ENCODE assay signal across 13 cellular contexts in the genomic region with DNA sequence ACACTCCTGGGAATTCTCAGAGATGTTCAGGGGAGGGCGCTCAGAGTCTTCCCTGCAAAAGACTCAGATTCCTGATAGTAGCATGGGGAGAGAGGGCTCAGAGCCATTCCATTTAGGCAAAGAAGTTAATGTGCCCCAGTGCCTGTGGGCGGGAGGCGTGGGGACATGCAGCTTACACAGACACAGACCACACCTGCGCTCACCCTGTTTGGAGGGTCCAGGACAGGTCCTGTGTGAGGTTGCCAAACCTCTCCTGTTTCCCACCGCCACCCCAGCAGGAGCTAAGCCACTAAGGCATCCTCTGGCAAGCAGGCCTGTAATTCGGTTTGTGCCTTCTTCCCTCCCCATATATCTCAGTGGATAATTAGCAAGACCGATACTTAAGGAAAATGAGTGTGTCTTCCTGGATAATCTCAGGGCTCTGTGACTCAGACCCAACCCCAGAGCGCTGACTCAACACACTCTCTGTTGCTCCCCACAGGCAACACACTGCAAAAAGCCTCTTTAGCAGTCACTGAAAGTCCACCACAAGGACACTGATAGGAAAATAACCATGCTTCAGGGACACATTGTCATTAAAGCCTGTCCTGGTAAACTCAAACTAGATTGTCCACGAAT.
A peak's percentile ranks its signal among the peaks of the same experiment; 100 is the strongest.
DNase-seq lines count a peak whose midpoint lies in the region; ATAC-seq, FAIRE-seq and TF ChIP-seq lines count a peak whose summit lies in the region.
"Had no signal": no experiment of that assay in that cellular context is flagged by ENCODE, and none has a peak within 500 bp of the region (broad histone marks: within the 10 kb centered on the region; RNA-seq: fewer than 3 reads in every experiment).

No MANE protein-coding gene starts in this region.

- in situ Hi-C loops in Panc1 (cut with HindIII; ENCODE audit: low pct_unique_long_range_greater_than_20kb, low sequenced_read_pairs), result no loop called here

- no peak overlapping the region for H2BK120ac ChIP-seq in H1 (replicated peaks; ENCODE audit: low read depth, low read length)

- ATAC-seq in Panc1, result 0 out of 2 replicates have a peak, but pooled peaks have one; percentile 35
- ATAC-seq: HepG2 had no signal

- no peak overlapping the region for H3K23ac ChIP-seq in H1 (ENCODE audit: insufficient read length)

- H3K4ac ChIP-seq in H1 (replicated peaks; ENCODE audit: insufficient read length, low read depth, low read length), result no peak overlapping the region

- TF ChIP-seq RAD21 in H1 (IDR thresholded peaks at IDR 0.05 in 1 of 2, conservative IDR thresholded peaks at IDR 0.05 in 1 of 2; ENCODE audit: low read depth in 2 of 2, low read length in 2 of 2), result peak; percentile 23 to 24; a peak in 3 of 4 replicates

- H3K23me2 ChIP-seq in H1 (ENCODE audit: low read depth, low read length), result no peaks in the 10 kb centered on the region

- H3K36me3 ChIP-seq in Panc1 (ENCODE audit: control insufficient read depth, insufficient read depth, low read length) (no peaks in the 10 kb centered on the region), H1 (ENCODE audit: control insufficient read depth in 2 of 4, insufficient read depth in 4 of 4, low read length in 3 of 4) (no peaks in the 10 kb centered on the region)

- no peak for TF ChIP-seq EP300 in H1 (IDR thresholded peaks at IDR 0.05; ENCODE audit: borderline replicate concordance in 1 of 2, low read depth in 2 of 2, low read length in 2 of 2)

- DNase-seq in EL (peak; percentile 69), Panc1 (ENCODE audit: low read depth, low spot score) (no peak), H1 (ENCODE audit: low read depth in 1 of 2, low spot score in 2 of 2) (no peak), myocyte (ENCODE audit: low read depth) (peak; percentile 35), germinal center (ENCODE audit: low spot score) (no peak), GM12892 (ENCODE audit: insufficient read length) (no peak), iPS-NIHi7 (ENCODE audit: extremely low spot score) (no peak)
- no peak for DNase-seq in activated T-helper 2 cell treated with anti-CD3 and anti-CD28 coated beads, Interferon-gamma antibody, Interleukin-2, Interleukin-4, amounts not matched to agents 10 μg/mL and 5 μg/mL and 100 μg/mL, durations not matched to agents 14 hours and 24 hours and 36 hours (ENCODE audit: low spot score)
- DNase-seq: activated CD8-positive, alpha-beta memory T cell treated with anti-CD3 and anti-CD28 coated beads, Interleukin-2, amount 50 U/mL, for 48 hours; C1 segment of cervical spinal cord; natural killer cell; NCI-H187 had no signal

- H4K91ac ChIP-seq in H1 (replicated peaks; ENCODE audit: insufficient read length, low read length), result peak overlapping the region; percentile 31

- H3K4me1 ChIP-seq in Panc1 (ENCODE audit: control insufficient read depth, insufficient read depth, low read length), result no peaks in the 10 kb centered on the region
- peaks cover 0 to 8% (median 0%) of the 10 kb centered on the region in 4 experiments; a peak in 2 of 7 replicates for H3K4me1 ChIP-seq in H1 (replicated peaks in 1 of 4; ENCODE audit: control insufficient read depth in 3 of 4, insufficient read depth in 4 of 4, low read length in 3 of 4)

- H3K14ac ChIP-seq in H1 (ENCODE audit: insufficient read length), result no peak overlapping the region

- intact Hi-C loops in Panc1 (cut with micrococcal nuclease; ENCODE audit: unreplicated experiment), result no loop called here
- intact Hi-C loops in activated T-helper 2 cell treated with anti-CD3 and anti-CD28 coated beads, Interferon-gamma antibody, Interleukin-2, Interleukin-4, amounts not matched to agents 10 μg/mL and 5 μg/mL and 100 μg/mL, durations not matched to agents 14 hours and 24 hours and 36 hours (cut with micrococcal nuclease), result no loop called here

- H3K27me3 ChIP-seq in Panc1 (ENCODE audit: control insufficient read depth, insufficient read depth, low read length) (no peaks in the 10 kb centered on the region), H1 (replicated peaks in 1 of 4; ENCODE audit: control insufficient read depth in 3 of 4, extremely low read depth in 1 of 4, insufficient read depth in 3 of 4, low read length in 3 of 4) (no peaks in the 10 kb centered on the region)

- H2AFZ ChIP-seq in H1 (ENCODE audit: low read length), result no peak overlapping the region

- H3K9me3 ChIP-seq in Panc1 (ENCODE audit: control insufficient read depth, insufficient read depth, low read depth, low read length), result no peaks in the 10 kb centered on the region
- no peaks in the 10 kb centered on the region for H3K9me3 ChIP-seq in H1 (ENCODE audit: insufficient read depth in 2 of 2, low read depth in 1 of 2, low read length in 1 of 2)

- no peak overlapping the region for H3K9ac ChIP-seq in H1 (replicated peaks in 1 of 4; ENCODE audit: extremely low read depth in 1 of 4, low read depth in 3 of 4, low read length in 3 of 4)

- H4K5ac ChIP-seq in H1 (ENCODE audit: insufficient read length, low read depth, low read length), result no peak overlapping the region

- no peak overlapping the region for H2BK15ac ChIP-seq in H1 (ENCODE audit: low read length)

- no peak overlapping the region for H3K18ac ChIP-seq in H1 (ENCODE audit: extremely low read depth, low read length)

- H2BK12ac ChIP-seq in H1 (ENCODE audit: low read depth, low read length), result 0 out of 2 replicates have a peak overlapping the region, but pooled peaks have one; percentile 5

- H3K27me3 Mint-ChIP-seq in activated T-helper 2 cell treated with anti-CD3 and anti-CD28 coated beads, Interferon-gamma antibody, Interleukin-2, Interleukin-4, amounts not matched to agents 10 μg/mL and 5 μg/mL and 100 μg/mL, durations not matched to agents 14 hours and 24 hours and 36 hours (ENCODE audit: low read depth), result peaks cover 2% of the 10 kb centered on the region

- FAIRE-seq in H1 (lab: Jason Lieb, UNC) (no peak), GM12892 (lab: Jason Lieb, UNC) (no peak)
- FAIRE-seq: HepG2 had no signal

- no peak overlapping the region for H3K4me3 Mint-ChIP-seq in activated T-helper 2 cell treated with anti-CD3 and anti-CD28 coated beads, Interferon-gamma antibody, Interleukin-2, Interleukin-4, amounts not matched to agents 10 μg/mL and 5 μg/mL and 100 μg/mL, durations not matched to agents 14 hours and 24 hours and 36 hours (ENCODE audit: low read depth)
- H3K4me3 Mint-ChIP-seq: natural killer cell had no signal

- no peak for TF ChIP-seq POLR2A in H1 (IDR thresholded peaks at IDR 0.05; ENCODE audit: control extremely low read depth in 1 of 2, low read depth in 2 of 2, low read length in 2 of 2)
- TF ChIP-seq POLR2A in GM12892 (IDR thresholded peaks at IDR 0.05; ENCODE audit: low read depth, low read length), result no peak

- no peaks in the 10 kb centered on the region for H3K36me3 Mint-ChIP-seq in activated T-helper 2 cell treated with anti-CD3 and anti-CD28 coated beads, Interferon-gamma antibody, Interleukin-2, Interleukin-4, amounts not matched to agents 10 μg/mL and 5 μg/mL and 100 μg/mL, durations not matched to agents 14 hours and 24 hours and 36 hours (ENCODE audit: low read depth)
- H3K36me3 Mint-ChIP-seq: natural killer cell had no signal

- TF ChIP-seq CTCF in Panc1 (IDR thresholded peaks at IDR 0.05), result no peak
- no peak for TF ChIP-seq CTCF in H1 (IDR thresholded peaks at IDR 0.05; ENCODE audit: control extremely low read depth in 1 of 3, insufficient read depth in 1 of 3, low read depth in 1 of 3, low read length in 3 of 3)

- no TSS peak for BruUV-seq in Panc1 (replicated peaks; lab: Mats Ljungman, UMichigan)

- no peaks in the 10 kb centered on the region for H3K79me1 ChIP-seq in H1 (ENCODE audit: low read depth, low read length)

- no peak overlapping the region for H2BK5ac ChIP-seq in H1 (ENCODE audit: low read depth, low read length)

- H4K8ac ChIP-seq in H1 (ENCODE audit: extremely low read depth, insufficient read depth, low read length), result no peak overlapping the region; the same call in 1 of the 2 replicates

- no peaks in the 10 kb centered on the region for H3K9me3 Mint-ChIP-seq in activated T-helper 2 cell treated with anti-CD3 and anti-CD28 coated beads, Interferon-gamma antibody, Interleukin-2, Interleukin-4, amounts not matched to agents 10 μg/mL and 5 μg/mL and 100 μg/mL, durations not matched to agents 14 hours and 24 hours and 36 hours
- H3K9me3 Mint-ChIP-seq: natural killer cell had no signal

- no peak overlapping the region for H2AK5ac ChIP-seq in H1 (ENCODE audit: low read depth, low read length)

- H3K4me1 Mint-ChIP-seq in activated T-helper 2 cell treated with anti-CD3 and anti-CD28 coated beads, Interferon-gamma antibody, Interleukin-2, Interleukin-4, amounts not matched to agents 10 μg/mL and 5 μg/mL and 100 μg/mL, durations not matched to agents 14 hours and 24 hours and 36 hours (ENCODE audit: low read depth), result no peaks in the 10 kb centered on the region
- H3K4me1 Mint-ChIP-seq: natural killer cell had no signal

- H4K20me1 ChIP-seq in H1 (replicated peaks in 1 of 2; ENCODE audit: control insufficient read depth in 1 of 2, insufficient read depth in 2 of 2, low read length in 2 of 2), result peaks cover 0 to 2% of the 10 kb centered on the region in 2 experiments

- CTCF ChIA-PET in Panc1 (lab: Charles Lee) (interaction anchor here (0.5 kb wide), 1 partner anchor 43 kb away, joined by 4 read pairs; no protein-coding TSS in a partner anchor), H1 (lab: Charles Lee; ENCODE audit: partially characterized antibody) (interaction anchor here (0.9 to 4.1 kb wide), 9 partner anchors 14 to 577 kb away, joined by 3 to 19 read pairs (median 4); no protein-coding TSS in a partner anchor)

- no peak overlapping the region for H3K4me2 ChIP-seq in H1 (ENCODE audit: insufficient read depth in 1 of 2, low read depth in 2 of 2, low read length in 2 of 2)

- H3K79me2 ChIP-seq in H1 (ENCODE audit: control insufficient read depth in 1 of 2, insufficient read depth in 2 of 2, low read length in 2 of 2), result no peaks in the 10 kb centered on the region

- no peak overlapping the region for H2BK20ac ChIP-seq in H1 (ENCODE audit: low read length)

- H3K4me3 ChIP-seq in Panc1 (ENCODE audit: low read depth in 2 of 2, low read length in 2 of 2), result no peak overlapping the region
- no peak overlapping the region for H3K4me3 ChIP-seq in H1 (ENCODE audit: extremely low read depth in 1 of 4, insufficient read depth in 2 of 4, low read depth in 3 of 4, low read length in 4 of 4)

- no peak overlapping the region for H3K27ac ChIP-seq in Panc1 (ENCODE audit: low read length)
- no peak overlapping the region for H3K27ac ChIP-seq in H1 (ENCODE audit: low read depth, low read length)

- H3K27ac Mint-ChIP-seq in activated T-helper 2 cell treated with anti-CD3 and anti-CD28 coated beads, Interferon-gamma antibody, Interleukin-2, Interleukin-4, amounts not matched to agents 10 μg/mL and 5 μg/mL and 100 μg/mL, durations not matched to agents 14 hours and 24 hours and 36 hours, result no peak overlapping the region
- H3K27ac Mint-ChIP-seq: natural killer cell had no signal

- no peak overlapping the region for H3K56ac ChIP-seq in H1 (replicated peaks; ENCODE audit: insufficient read length, low read depth, low read length)

- WGBS in H1 (ENCODE audit: extremely low coverage in 1 of 2, insufficient coverage in 1 of 2, insufficient read length in 1 of 2, insufficient replicate concordance in 2 of 2, low coverage in 1 of 2, low lambda C conversion rate in 2 of 2, missing lambda C conversion rate in 1 of 2), 2 experiments, result 91% methylated on average over 9 of the region's 9 CpGs; no CpG with 5 or more reads in 1 of the 2 experiments

- POLR2A ChIA-PET in Panc1 (lab: Charles Lee), result no interaction called here
- POLR2A ChIA-PET in H1 (lab: Charles Lee; ENCODE audit: partially characterized antibody), result no interaction called here

Comparison
In these comparisons a context has a peak if more than half of its experiments do, and no peak if none do; other contexts are left out.
1. DNase-seq: peak in EL (single experiment) and myocyte (single experiment); none in Panc1 (single experiment), H1 (0 of 2), activated T-helper 2 cell treated with anti-CD3 and anti-CD28 coated beads, Interferon-gamma antibody, Interleukin-2, Interleukin-4, amounts not matched to agents 10 μg/mL and 5 μg/mL and 100 μg/mL, durations not matched to agents 14 hours and 24 hours and 36 hours (single experiment), germinal center (single experiment), GM12892 (single experiment) and iPS-NIHi7 (single experiment).